ENCODE assay signal across 8 cellular contexts in the genomic region with DNA sequence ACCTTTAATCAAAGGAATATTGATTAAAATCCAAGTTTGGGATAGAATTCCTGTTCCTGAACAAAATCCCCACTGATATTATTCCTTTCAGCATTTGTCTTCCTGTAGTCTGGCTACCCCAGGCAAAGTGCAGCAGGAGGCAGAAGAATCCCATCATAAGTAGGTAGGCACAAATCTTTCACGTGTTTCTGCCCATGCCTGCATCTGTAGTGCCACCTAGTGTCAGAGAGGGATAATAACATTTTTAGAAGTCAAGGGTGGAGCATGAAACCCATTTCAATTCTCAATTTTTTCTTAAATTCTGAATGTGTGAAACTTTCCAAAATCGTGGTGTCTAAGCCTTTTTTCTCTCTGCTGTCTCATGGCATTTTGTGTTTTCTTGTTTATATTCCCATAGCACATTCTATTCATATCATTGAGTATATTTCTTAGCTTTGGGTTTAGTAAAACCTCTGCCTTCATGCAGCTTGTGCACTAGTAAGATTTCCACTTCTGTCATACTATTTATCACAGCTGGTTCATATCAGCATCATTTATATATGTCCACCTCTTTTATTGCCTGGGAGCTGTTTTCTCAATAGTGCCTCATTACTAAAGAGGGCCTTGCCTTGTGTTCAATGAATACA. TPM values are rescaled to one million over a fixed set of nuclear protein-coding genes. Genes with fewer than 3 reads are reported as not detected.
DNase-seq lines count a peak whose midpoint lies in the region; TF ChIP-seq lines count a peak whose summit lies in the region.

No MANE protein-coding gene starts in this region.

- no peak overlapping the region for H2BK20ac ChIP-seq in H9 (ENCODE audit: low read depth, low read length, poor library complexity, severe bottlenecking)

- no peaks in the 10 kb centered on the region for H3K36me3 Mint-ChIP-seq in H9 (ENCODE audit: insufficient read depth in 1 of 3, low read depth in 3 of 3)

- no peak overlapping the region for H3K27ac Mint-ChIP-seq in H9

- H3K14ac ChIP-seq in H9 (ENCODE audit: insufficient read depth, low read length), result no peak overlapping the region

- H4K20me1 ChIP-seq in H9 (ENCODE audit: control insufficient read depth, insufficient read depth, insufficient read length) (no peaks in the 10 kb centered on the region), MM.1S (ENCODE audit: insufficient read depth, low read length) (no peaks in the 10 kb centered on the region)

- H3F3A ChIP-seq in MM.1S (ENCODE audit: insufficient read depth, low read length), result no peaks in the 10 kb centered on the region

- H2AK5ac ChIP-seq in H9 (ENCODE audit: insufficient read length, low read length), result no peak overlapping the region

- no peaks in the 10 kb centered on the region for H3K4me1 ChIP-seq in H9 (ENCODE audit: insufficient read depth, low read length)
- peaks cover 5% of the 10 kb centered on the region for H3K4me1 ChIP-seq in MM.1S (ENCODE audit: low read length)

- H3K9ac ChIP-seq in H9 (ENCODE audit: extremely low read depth, insufficient read length, low read length) (no peak overlapping the region), MM.1S (ENCODE audit: low read length) (no peak overlapping the region)

- no peak overlapping the region for H2BK5ac ChIP-seq in H9 (ENCODE audit: insufficient read length, low read length)

- H2BK15ac ChIP-seq in H9 (ENCODE audit: low read depth, low read length), result no peak overlapping the region

- no peak overlapping the region for H3K4me3 ChIP-seq in MM.1S (ENCODE audit: low read length)
- H3K4me3 ChIP-seq in astrocyte of the spinal cord (ENCODE audit: low read depth, low read length), result no peak overlapping the region

- no peak overlapping the region for H3K4ac ChIP-seq in H9 (ENCODE audit: low read depth, low read length)

- no CpG with 5 or more reads among the region's 2 CpGs for whole genome bisulfite sequencing in H9 (ENCODE audit: extremely low coverage, insufficient read length, low lambda C conversion rate)

- H2BK12ac ChIP-seq in H9 (ENCODE audit: insufficient read length, low read depth, low read length), result no peak overlapping the region

- no peaks in the 10 kb centered on the region for H3K9me2 ChIP-seq in MM.1S (replicated peaks; ENCODE audit: insufficient read depth, low read length)

- H3K27ac ChIP-seq in H9 (ENCODE audit: insufficient read length, low read depth, low read length) (no peak overlapping the region), MM.1S (ENCODE audit: low read length) (no peak overlapping the region)

- no peak overlapping the region for H2BK120ac ChIP-seq in H9 (ENCODE audit: low read depth, low read length, poor library complexity, severe bottlenecking)

- H3K9me3 Mint-ChIP-seq in H9, result no peaks in the 10 kb centered on the region

- no peak overlapping the region for H3T11ph ChIP-seq in H9 (ENCODE audit: low read length)

- H4K8ac ChIP-seq in H9 (replicated peaks; ENCODE audit: insufficient read length, low read depth, low read length), result no peak overlapping the region

- H2AFZ ChIP-seq in H9 (ENCODE audit: low read length) (no peak overlapping the region), MM.1S (ENCODE audit: low read length) (no peak overlapping the region)

- H3K4me3 Mint-ChIP-seq in H9, result no peak overlapping the region

- TF ChIP-seq CTCF in H9 (conservative IDR thresholded peaks at IDR 0.05), result peak; percentile 91
- TF ChIP-seq CTCF in MM.1S (IDR thresholded peaks at IDR 0.05; ENCODE audit: low read length), result peak; percentile 86
- peak; percentile 84 for TF ChIP-seq CTCF in astrocyte of the spinal cord (IDR thresholded peaks at IDR 0.05; ENCODE audit: low read depth, low read length)

- no peaks in the 10 kb centered on the region for H3K27me3 Mint-ChIP-seq in H9 (ENCODE audit: low read depth)

- DNase-seq in activated gamma-delta T cell treated with Interleukin-2 at 50 U/mL for 16 hours (peak; percentile 23), activated gamma-delta T cell (lab: John Stamatoyannopoulos, UW) (no peak), H9 (peak; percentile 74), MM.1S (peak; percentile 67), RPMI7951 (ENCODE audit: low read depth) (peak; percentile 61), astrocyte of the spinal cord (ENCODE audit: low read depth, low spot score) (peak; percentile 70), iPS-NIHi7 (ENCODE audit: extremely low spot score) (peak; percentile 76)
- peak; percentile 16 to 21 for DNase-seq in stimulated activated CD4-positive, alpha-beta T cell treated with anti-CD3 and anti-CD28 coated beads, Interleukin-2, amount 100 ng/mL, for 48 hours

- H3K79me1 ChIP-seq in H9 (ENCODE audit: insufficient read depth, low read depth, low read length, poor library complexity, severe bottlenecking), result no peaks in the 10 kb centered on the region

- no peak overlapping the region for H3K23ac ChIP-seq in H9 (ENCODE audit: insufficient read length, low read depth, low read length)

- no peaks in the 10 kb centered on the region for H3K9me3 ChIP-seq in H9 (ENCODE audit: control insufficient read depth, low read depth, low read length)
- no peaks in the 10 kb centered on the region for H3K9me3 ChIP-seq in MM.1S (replicated peaks; ENCODE audit: insufficient read depth, low read length)

- H3K23me2 ChIP-seq in H9 (ENCODE audit: insufficient read length, low read depth, low read length, poor library complexity, severe bottlenecking), result no peaks in the 10 kb centered on the region

- in situ Hi-C loops in astrocyte of the spinal cord (cut with HindIII; ENCODE audit: low sequenced_read_pairs), result no loop called here

- no peaks in the 10 kb centered on the region for H3K27me3 ChIP-seq in H9 (ENCODE audit: insufficient read depth, low read length)
- no peaks in the 10 kb centered on the region for H3K27me3 ChIP-seq in MM.1S (replicated peaks; ENCODE audit: insufficient read depth, low read length)

- no peaks in the 10 kb centered on the region for H3K79me2 ChIP-seq in H9 (ENCODE audit: insufficient read depth, low read length)
- H3K79me2 ChIP-seq in MM.1S (ENCODE audit: low read length), result no peaks in the 10 kb centered on the region

- no peak overlapping the region for H4K5ac ChIP-seq in H9 (ENCODE audit: insufficient read length, low read depth, low read length)

- H3K4me1 Mint-ChIP-seq in H9, result no peaks in the 10 kb centered on the region

- no peak overlapping the region for H3K18ac ChIP-seq in H9 (ENCODE audit: insufficient read length, low read depth, low read length)

- H3K4me2 ChIP-seq in H9 (ENCODE audit: insufficient read depth, insufficient read length, low read length) (no peak overlapping the region), MM.1S (ENCODE audit: low read depth, low read length) (no peak overlapping the region)

- no peak overlapping the region for H3K56ac ChIP-seq in H9 (ENCODE audit: insufficient read length, low read depth, low read length)

- no peak overlapping the region for H4K91ac ChIP-seq in H9 (ENCODE audit: insufficient read length, low read depth, low read length)

- H3K36me3 ChIP-seq in MM.1S (replicated peaks; ENCODE audit: insufficient read depth, low read length), result no peaks in the 10 kb centered on the region

RNA-seq across cellular contexts. Expression of a gene that starts 47.8 kb away (rescaled TPM):
- total RNA-seq in H9 (2021), result 0.18 TPM in 1 of 2 replicates, not detected in the other
- total RNA-seq in RPMI7951 (2014; rRNA removed; shearing (Covaris generic)), result 0.10 TPM in 1 of 2 replicates, not detected in the other

RNA-seq across cellular contexts. Expression of a gene that starts 53.3 kb away (rescaled TPM):
- 0.37 and 0.52 TPM in 2 replicates for total RNA-seq in H9 (2021)
- total RNA-seq in RPMI7951 (2014; rRNA removed; shearing (Covaris generic)), result 0.72 and 0.78 TPM in 2 replicates
